ENCODE assay signal across 17 cellular contexts in the genomic region with DNA sequence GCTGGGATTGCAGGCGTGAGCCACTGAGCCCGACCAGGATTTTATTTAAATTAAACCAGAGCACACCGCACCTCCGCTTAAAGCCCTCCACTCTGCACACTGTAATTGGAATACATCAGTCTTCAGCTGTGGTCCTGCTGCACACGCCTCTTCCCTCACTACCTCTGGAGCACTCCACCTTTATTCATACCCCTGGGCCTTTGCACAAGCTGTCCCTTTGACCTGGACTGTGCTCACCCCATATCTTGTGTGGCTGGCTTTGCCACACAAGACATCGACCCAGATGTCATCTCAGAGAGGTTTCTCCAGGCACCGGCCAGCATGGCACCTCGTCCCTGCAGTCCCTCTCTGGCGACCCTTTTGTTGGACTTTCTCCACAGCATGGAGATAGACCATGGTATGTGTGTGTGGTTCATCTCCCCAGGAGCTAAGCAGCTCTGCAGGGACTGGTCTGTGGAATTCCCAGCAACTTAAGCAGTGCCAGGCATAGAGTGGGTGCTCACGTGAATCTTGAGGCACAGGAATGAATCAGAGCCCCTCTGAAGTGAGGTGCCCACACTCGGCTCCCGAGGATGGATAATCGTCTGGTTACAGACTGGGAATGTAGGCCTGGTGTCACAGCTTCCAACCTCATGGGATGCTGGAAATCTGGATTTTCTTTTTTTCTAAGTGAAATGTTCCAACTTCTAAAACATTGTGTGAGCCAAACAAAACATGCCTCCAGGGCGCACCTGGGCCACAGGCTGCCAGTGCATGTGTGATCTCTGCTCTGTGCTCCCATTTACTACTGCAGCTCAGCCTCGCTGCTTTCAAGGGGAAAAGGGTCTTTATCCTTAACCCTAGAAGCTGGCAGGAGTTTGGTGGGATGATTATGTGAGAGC.
DNase-seq lines count a peak whose midpoint lies in the region; ATAC-seq and TF ChIP-seq lines count a peak whose summit lies in the region.
"Had no signal": no experiment of that assay in that cellular context is flagged by ENCODE, and none has a peak within 500 bp of the region (broad histone marks: within the 10 kb centered on the region; RNA-seq: fewer than 3 reads in every experiment).

No MANE protein-coding gene starts in this region.

- no peaks in the 10 kb centered on the region for H3K27me3 ChIP-seq in gastroesophageal sphincter
- H3K27me3 ChIP-seq: right atrium auricular region had no signal

- H3K36me3 ChIP-seq in gastroesophageal sphincter, result peaks cover 0 to 68% of the 10 kb centered on the region in 2 donors

- ATAC-seq in gastroesophageal sphincter (no peak), sciatic nerve (peak; percentile 66), GM19395 (IDR thresholded peaks at IDR 0.05; ENCODE audit: unreplicated experiment) (no peak), HG03439 (IDR thresholded peaks at IDR 0.05; ENCODE audit: unreplicated experiment) (no peak)
- ATAC-seq: stimulated activated naive CD8-positive, alpha-beta T cell treated with anti-CD3 and anti-CD28 coated beads, Interleukin-15, amount 100 ng/mL, for 72 hours had no signal

- H3K27ac ChIP-seq in VCaP (peak overlapping the region; percentile 94), gastroesophageal sphincter (peak overlapping the region in 3 of 4 donors; percentile 21 to 55 (median 50))
- H3K27ac ChIP-seq: KMS-11, right atrium auricular region had no signal

- DNase-seq in EH (ENCODE audit: low read depth) (peak; percentile 12), sciatic nerve (ENCODE audit: low spot score) (no peak), RPMI8226 (no peak), occipital lobe (lab: John Stamatoyannopoulos, UW) (no peak)
- DNase-seq: activated gamma-delta T cell; amniotic stem cell; NCI-H1048; NCI-H2107; NCI-H526; stimulated activated CD4-positive, alpha-beta T cell treated with anti-CD3 and anti-CD28 coated beads, Interleukin-1b, Interleukin-23, amount 100 ng/mL, for 48 hours; stimulated activated naive CD8-positive, alpha-beta T cell treated with anti-CD3 and anti-CD28 coated beads, Interleukin-15, amount 100 ng/mL, for 72 hours had no signal

- intact Hi-C loops in sciatic nerve (cut with DNase I), result no loop called here

- no peak for TF ChIP-seq POLR2A in gastroesophageal sphincter (IDR thresholded peaks at IDR 0.05)

- H3K9me3 ChIP-seq in gastroesophageal sphincter, result no peaks in the 10 kb centered on the region
- H3K9me3 ChIP-seq: right atrium auricular region had no signal

- H3K4me3 ChIP-seq in gastroesophageal sphincter, result no peak overlapping the region
- H3K4me3 ChIP-seq: right atrium auricular region had no signal

- no peak for TF ChIP-seq EP300 in gastroesophageal sphincter (IDR thresholded peaks at IDR 0.05)

- H3K4me1 ChIP-seq in gastroesophageal sphincter, result peaks cover 0 to 34% (median 4%) of the 10 kb centered on the region in 3 donors

- TF ChIP-seq CTCF in VCaP (conservative IDR thresholded peaks at IDR 0.05) (no peak), gastroesophageal sphincter (IDR thresholded peaks at IDR 0.05) (no peak)

- WGBS in gastroesophageal sphincter (ENCODE audit: low coverage in 1 of 2), 2 donors, result 91 to 97% methylated on average over 6 to 7 of the region's 15 CpGs
